ENCODE assay signal across 19 cellular contexts in the genomic region with DNA sequence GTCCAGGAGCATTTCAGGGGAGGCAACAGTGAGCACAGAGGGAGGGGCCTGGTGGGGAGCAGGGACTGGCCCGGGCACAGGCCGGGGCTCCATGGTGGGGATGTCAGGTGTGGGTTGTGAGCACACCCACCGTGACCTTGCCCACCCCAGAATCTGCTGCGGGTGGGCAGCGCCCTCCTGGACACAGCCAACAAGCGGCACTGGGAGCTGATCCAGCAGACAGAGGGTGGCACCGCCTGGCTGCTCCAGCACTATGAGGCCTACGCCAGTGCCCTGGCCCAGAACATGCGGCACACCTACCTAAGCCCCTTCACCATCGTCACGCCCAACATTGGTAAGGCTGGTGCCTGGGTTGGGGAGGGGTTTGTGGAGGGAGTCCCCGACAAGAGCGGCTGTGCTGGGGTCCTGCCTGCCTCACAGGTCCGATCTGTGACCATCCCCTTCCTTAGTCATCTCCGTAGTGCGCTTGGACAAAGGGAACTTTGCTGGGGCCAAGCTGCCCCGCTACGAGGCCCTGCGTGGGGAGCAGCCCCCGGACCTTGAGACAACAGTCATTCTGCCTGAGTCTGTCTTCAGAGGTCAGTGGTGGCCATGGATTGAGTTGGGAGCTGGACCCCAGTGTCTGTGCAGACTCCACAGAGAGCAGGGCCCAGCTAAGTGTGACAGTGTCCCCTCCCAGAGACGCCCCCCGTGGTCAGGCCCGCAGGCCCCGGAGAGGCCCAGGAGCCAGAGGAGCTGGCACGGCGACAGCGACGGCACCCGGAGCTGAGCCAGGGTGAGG. TPM values are rescaled to one million over a fixed set of nuclear protein-coding genes. Genes with fewer than 3 reads are reported as not detected.
DNase-seq lines count a peak whose midpoint lies in the region; ATAC-seq and TF ChIP-seq lines count a peak whose summit lies in the region.
"Had no signal": no experiment of that assay in that cellular context is flagged by ENCODE, and none has a peak within 500 bp of the region (broad histone marks: within the 10 kb centered on the region; RNA-seq: fewer than 3 reads in every experiment).

No MANE protein-coding gene starts in this region.

- WGBS in endodermal cell (ENCODE audit: insufficient coverage in 1 of 2, insufficient read length in 1 of 2), 2 experiments = 95 to 97% methylated on average over 16 to 29 of the region's 29 CpGs

- DNase-seq in left ventricle myocardium superior (peak; percentile 26), right atrium auricular region (ENCODE audit: low spot score) (no peak), coronary artery (ENCODE audit: low spot score) (peak; percentile 64), progenitor cell of endocrine pancreas (ENCODE audit: low spot score, unreplicated experiment) (no peak), UCSD-AML1 (lab: John Stamatoyannopoulos, UW; ENCODE audit: unreplicated experiment) (no peak), endodermal cell (no peak)
- DNase-seq in activated CD4-positive, CD25-positive, alpha-beta regulatory T cell treated with anti-CD3 and anti-CD28 coated beads, Interleukin-2, amount 50 U/mL, for 72 hours = no peak
- DNase-seq: DMS 273 treated with DMSO at 0.1 percent for 48 hours, GDM1, HFFc6, NCI-H1092, NCI-H146, NCI-H510A treated with DMSO at 0.1 percent for 48 hours, NCI-H82, PC-3 had no signal

- no peak overlapping the region for H3K27ac ChIP-seq in right atrium auricular region
- H3K27ac ChIP-seq in coronary artery = no peak overlapping the region
- no peak overlapping the region for H3K27ac ChIP-seq in endodermal cell (ENCODE audit: low read depth, low read length)
- H3K27ac ChIP-seq: KMS-11 had no signal

- intact Hi-C loops in left ventricle myocardium superior (cut with micrococcal nuclease) = no loop called here

- no peaks in the 10 kb centered on the region for H3K4me1 Mint-ChIP-seq in progenitor cell of endocrine pancreas (ENCODE audit: low read depth)
- no peaks in the 10 kb centered on the region for H3K4me1 Mint-ChIP-seq in endodermal cell

- H3K27me3 ChIP-seq in right atrium auricular region = no peaks in the 10 kb centered on the region
- H3K27me3 ChIP-seq in endodermal cell (ENCODE audit: control insufficient read depth, insufficient read depth, low read length, poor library complexity, severe bottlenecking) = no peaks in the 10 kb centered on the region

- peaks cover 4% of the 10 kb centered on the region for H3K36me3 ChIP-seq in right atrium auricular region
- peaks cover 7% of the 10 kb centered on the region for H3K36me3 ChIP-seq in endodermal cell (ENCODE audit: control insufficient read depth, insufficient read depth, low read length)

- H3K36me3 Mint-ChIP-seq in progenitor cell of endocrine pancreas (ENCODE audit: insufficient read depth) (peaks cover 14% of the 10 kb centered on the region), endodermal cell (ENCODE audit: low read depth) (peaks cover 22% of the 10 kb centered on the region)

- H3K4me3 Mint-ChIP-seq in progenitor cell of endocrine pancreas (ENCODE audit: low read depth) (no peak overlapping the region), endodermal cell (no peak overlapping the region)
- H3K4me3 Mint-ChIP-seq: HFFc6 had no signal

- H3K4me3 ChIP-seq in right atrium auricular region = no peak overlapping the region
- H3K4me3 ChIP-seq in coronary artery = no peak overlapping the region
- H3K4me3 ChIP-seq in endodermal cell (ENCODE audit: low read length) = no peak overlapping the region
- H3K4me3 ChIP-seq: GM12878 had no signal

- TF ChIP-seq CTCF in right atrium auricular region (IDR thresholded peaks at IDR 0.05) = no peak
- no peak for TF ChIP-seq CTCF in coronary artery (IDR thresholded peaks at IDR 0.05)
- TF ChIP-seq CTCF in progenitor cell of endocrine pancreas (IDR thresholded peaks at IDR 0.05; ENCODE audit: unreplicated experiment) = no peak
- TF ChIP-seq CTCF in endodermal cell (conservative IDR thresholded peaks at IDR 0.05) = no peak

- H3K9me3 ChIP-seq in right atrium auricular region = no peaks in the 10 kb centered on the region
- H3K9me3 ChIP-seq in endodermal cell (ENCODE audit: control insufficient read depth, low read length) = no peaks in the 10 kb centered on the region

- no peak overlapping the region for H3K9ac ChIP-seq in endodermal cell (ENCODE audit: extremely low read depth, low read length, poor library complexity, severe bottlenecking)
- H3K9ac ChIP-seq: KMS-11 had no signal

- H3K9me3 Mint-ChIP-seq in progenitor cell of endocrine pancreas (ENCODE audit: low read depth) (no peaks in the 10 kb centered on the region), endodermal cell (peaks cover 1% of the 10 kb centered on the region)
- H3K9me3 Mint-ChIP-seq: HFFc6 had no signal

- H3K27me3 Mint-ChIP-seq in progenitor cell of endocrine pancreas = no peaks in the 10 kb centered on the region
- H3K27me3 Mint-ChIP-seq in endodermal cell (ENCODE audit: insufficient read depth) = no peaks in the 10 kb centered on the region

- peaks cover 0 to 5% of the 10 kb centered on the region in 2 donors for H3K4me1 ChIP-seq in right atrium auricular region
- no peaks in the 10 kb centered on the region for H3K4me1 ChIP-seq in endodermal cell (ENCODE audit: control insufficient read depth, insufficient read depth, low read length)

- H3K27ac Mint-ChIP-seq in progenitor cell of endocrine pancreas (peak overlapping the region; percentile 49), endodermal cell (no peak overlapping the region)
- H3K27ac Mint-ChIP-seq: HFFc6 had no signal

- ATAC-seq in left ventricle myocardium superior = no peak
- no peak for ATAC-seq in GM19463 (IDR thresholded peaks at IDR 0.05; ENCODE audit: unreplicated experiment)
- ATAC-seq: GM12878, PC-3 had no signal

RNA-seq across cellular contexts. Expression of a gene that starts 14.3 kb away (rescaled TPM):
- total RNA-seq in left ventricle myocardium superior (0.74 TPM), right atrium auricular region (1 to 10 TPM; 2.2 to 2.4 TPM), progenitor cell of endocrine pancreas (26.1 and 29.4 TPM in 2 replicates), endodermal cell (10 to 100 TPM; 38.5 to 72.7 TPM)
- 91.5 TPM for polyA plus RNA-seq in endodermal cell (2013, experiment 1 of 2)
- 92.2 TPM for polyA plus RNA-seq in endodermal cell (2013, experiment 2 of 2)

RNA-seq across cellular contexts. Expression of a gene that starts 19.3 kb away (rescaled TPM):
- total RNA-seq in left ventricle myocardium superior (9.8 TPM), right atrium auricular region (10 to 100 TPM; 20.2 to 23.7 TPM), progenitor cell of endocrine pancreas (33.7 and 38.7 TPM in 2 replicates), endodermal cell (10 to 100 TPM; 16.1 to 20.2 TPM)
- polyA plus RNA-seq in endodermal cell (2013, experiment 1 of 2) = 72.5 TPM
- polyA plus RNA-seq in endodermal cell (2013, experiment 2 of 2) = 63.1 TPM

RNA-seq across cellular contexts. Expression of a gene that starts 38.2 kb away (rescaled TPM):
- total RNA-seq in left ventricle myocardium superior = 0.35 TPM
- 100 to 1,000 TPM in 1 of 2 donors, 10 to 100 TPM in 1; 62.2 to 381 TPM for total RNA-seq in right atrium auricular region
- total RNA-seq in progenitor cell of endocrine pancreas = 0.29 TPM in 1 of 2 replicates, not detected in the other
- not detected for total RNA-seq in endodermal cell
- not detected for polyA plus RNA-seq in endodermal cell (2013, experiment 1 of 2)
- not detected for polyA plus RNA-seq in endodermal cell (2013, experiment 2 of 2)
- total RNA-seq: GM12878, H4, HFFc6, PC-3 had no signal

RNA-seq across cellular contexts. Expression of a gene that starts 54.9 kb away (rescaled TPM):
- total RNA-seq in left ventricle myocardium superior (99.8 TPM), right atrium auricular region (100 to 1,000 TPM; 108 to 130 TPM), progenitor cell of endocrine pancreas (135 TPM in 2 replicates), endodermal cell (100 to 1,000 TPM; 100 to 101 TPM)
- 159 TPM for polyA plus RNA-seq in endodermal cell (2013, experiment 1 of 2)
- polyA plus RNA-seq in endodermal cell (2013, experiment 2 of 2) = 128 TPM

Comparison
In these comparisons a context has a peak if more than half of its experiments do, and no peak if none do; other contexts are left out.
1. DNase-seq: peak in left ventricle myocardium superior (single experiment) and coronary artery (single experiment); none in right atrium auricular region (single experiment), progenitor cell of endocrine pancreas (single experiment), activated CD4-positive, CD25-positive, alpha-beta regulatory T cell treated with anti-CD3 and anti-CD28 coated beads, Interleukin-2, amount 50 U/mL, for 72 hours (single experiment), UCSD-AML1 (single experiment) and endodermal cell (single experiment).
2. RNA of a gene that starts 38.2 kb away (total RNA-seq): 62.2 to 381 TPM in right atrium auricular region; 0.35 TPM in left ventricle myocardium superior (single experiment), 0.29 TPM in progenitor cell of endocrine pancreas and not detected in endodermal cell; every median in the first group is over 10 times any median in the second.